ENCODE assay signal across 28 cellular contexts in the genomic region with DNA sequence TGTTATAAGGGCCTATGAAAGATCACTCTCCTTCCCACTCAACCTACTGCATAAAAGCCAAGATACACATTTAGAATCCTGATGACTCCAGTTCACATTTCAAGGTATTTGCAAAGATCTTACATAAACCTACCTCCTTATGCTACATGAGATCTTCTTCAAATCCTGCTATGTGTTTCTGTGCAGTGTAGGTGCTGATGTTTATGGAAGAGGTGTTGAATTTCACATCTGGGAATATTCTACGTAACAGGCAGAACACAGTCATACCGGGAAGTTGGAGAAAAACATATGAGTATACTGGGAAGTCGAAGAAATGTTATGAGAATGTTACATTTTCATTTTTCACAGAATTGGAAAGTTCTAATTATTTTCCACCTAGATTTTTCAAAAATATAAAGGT.
"Had no signal": no experiment of that assay in that cellular context is flagged by ENCODE, and none has a peak within 500 bp of the region (broad histone marks: within the 10 kb centered on the region; RNA-seq: fewer than 3 reads in every experiment).

No MANE protein-coding gene starts in this region.

- H3K27me3 Mint-ChIP-seq: activated T-helper 17 cell treated with anti-CD3 and anti-CD28 coated beads, Interleukin-2, amount 50 U/mL, for 72 hours; central memory CD8-positive, alpha-beta T cell; effector memory CD8-positive, alpha-beta T cell; naive B cell; T-cell had no signal

- H3K27ac Mint-ChIP-seq: activated CD8-positive, alpha-beta T cell treated with anti-CD3 and anti-CD28 coated beads, Interleukin-2, amount 10 ng/mL, durations not matched to agents 7 days and 5 days; activated naive CD4-positive, alpha-beta T cell treated with anti-CD3 and anti-CD28 coated beads, Interleukin-2, amount 50 U/mL, for 72 hours; activated T-helper 17 cell treated with anti-CD3 and anti-CD28 coated beads, Interleukin-2, amount 50 U/mL, for 72 hours; effector memory CD8-positive, alpha-beta T cell; naive B cell; T-cell; T-helper 2 cell treated with Interferon-gamma antibody and Interleukin-4, amounts not matched to agents 5 μg/mL and 100 μg/mL, for 36 hours had no signal

- H3K36me3 ChIP-seq: adrenal gland, colonic mucosa, esophagus muscularis mucosa, gastroesophageal sphincter, heart left ventricle, lower lobe of right lung, upper lobe of left lung had no signal

- H3K4me1 Mint-ChIP-seq: activated T-helper 17 cell treated with anti-CD3 and anti-CD28 coated beads, Interleukin-2, amount 50 U/mL, for 72 hours; central memory CD8-positive, alpha-beta T cell; naive B cell; neural crest cell; T-cell had no signal

- H3K9me3 Mint-ChIP-seq: activated T-helper 17 cell treated with anti-CD3 and anti-CD28 coated beads, Interleukin-2, amount 50 U/mL, for 72 hours had no signal

- H3K9me3 ChIP-seq: adrenal gland, colonic mucosa, esophagus muscularis mucosa, gastroesophageal sphincter, lower lobe of right lung, upper lobe of left lung had no signal

- DNase-seq: activated CD4-positive, alpha-beta T cell treated with anti-CD3 and anti-CD28 coated beads for 1 hour; activated CD4-positive, alpha-beta T cell treated with anti-CD3 and anti-CD28 coated beads, Interleukin-2, amount 50 U/mL, for 1 hour; activated CD8-positive, alpha-beta T cell treated with anti-CD3 and anti-CD28 coated beads, Interleukin-2, amount 10 ng/mL, durations not matched to agents 7 days and 5 days; activated T-cell treated with anti-CD3 and anti-CD28 coated beads, Interleukin-2, amount 50 U/mL, for 1 hour; adrenal gland; colonic mucosa; dorsolateral prefrontal cortex; effector memory CD8-positive, alpha-beta T cell; heart left ventricle; islet precursor cell; left colon; lower lobe of right lung; naive B cell; occipital lobe; retina; stimulated activated CD4-positive, alpha-beta T cell treated with anti-CD3 and anti-CD28 coated beads, Interleukin-4, amount 100 ng/mL, for 24 hours; stimulated activated naive CD4-positive, alpha-beta T cell treated with Interleukin-2 at 50 U/mL for 16 hours; T-cell; upper lobe of left lung had no signal

- H3K4me3 ChIP-seq: adrenal gland, colonic mucosa, dorsolateral prefrontal cortex, esophagus muscularis mucosa, gastroesophageal sphincter, heart left ventricle, lower lobe of right lung, upper lobe of left lung had no signal

- H3K36me3 Mint-ChIP-seq: activated naive CD4-positive, alpha-beta T cell treated with anti-CD3 and anti-CD28 coated beads, Interleukin-2, amount 50 U/mL, for 72 hours; naive B cell; T-cell had no signal

- ATAC-seq: activated CD8-positive, alpha-beta T cell treated with anti-CD3 and anti-CD28 coated beads, Interleukin-2, amount 10 ng/mL, durations not matched to agents 7 days and 5 days; activated naive CD4-positive, alpha-beta T cell treated with anti-CD3 and anti-CD28 coated beads, Interleukin-2, amount 50 U/mL, for 72 hours; activated T-helper 17 cell treated with anti-CD3 and anti-CD28 coated beads, Interleukin-2, amount 50 U/mL, for 72 hours; effector memory CD8-positive, alpha-beta T cell; gastroesophageal sphincter; heart left ventricle; left colon; lower lobe of right lung; T-cell had no signal

- H3K4me3 Mint-ChIP-seq: activated CD8-positive, alpha-beta T cell treated with anti-CD3 and anti-CD28 coated beads, Interleukin-2, amount 10 ng/mL, durations not matched to agents 7 days and 5 days; activated T-helper 17 cell treated with anti-CD3 and anti-CD28 coated beads, Interleukin-2, amount 50 U/mL, for 72 hours; central memory CD8-positive, alpha-beta T cell; effector memory CD8-positive, alpha-beta T cell; naive B cell; neural crest cell; T-cell; T-helper 2 cell treated with Interferon-gamma antibody and Interleukin-4, amounts not matched to agents 5 μg/mL and 100 μg/mL, for 36 hours had no signal

- H3K27me3 ChIP-seq: adrenal gland, colonic mucosa, dorsolateral prefrontal cortex, esophagus muscularis mucosa, gastroesophageal sphincter, heart left ventricle, upper lobe of left lung had no signal

- H3K27ac ChIP-seq: adrenal gland, colonic mucosa, dorsolateral prefrontal cortex, esophagus muscularis mucosa, gastroesophageal sphincter, heart left ventricle, lower lobe of right lung, upper lobe of left lung had no signal

- FAIRE-seq: astrocyte, endothelial cell of umbilical vein had no signal

- H3K4me1 ChIP-seq: adrenal gland, colonic mucosa, esophagus muscularis mucosa, gastroesophageal sphincter, heart left ventricle, lower lobe of right lung, upper lobe of left lung had no signal
